8 cellular contexts compared by ENCODE assay signal in genomic region chr9:111632051-111632450, GRCh38. TPM values are rescaled to one million over a fixed set of nuclear protein-coding genes. Genes with fewer than 3 reads are reported as not detected.
DNase-seq lines count a peak whose midpoint lies in the region; ATAC-seq and TF ChIP-seq lines count a peak whose summit lies in the region.

No MANE protein-coding gene starts in this region.

- POLR2A ChIA-PET in RWPE1 (lab: Yijun Ruan, JAX; ENCODE audit: low non-redundant PET): interaction anchor here (1.4 kb wide), 1 partner anchor 33 kb away, joined by 8 read pairs; the partner anchor contains the start of gene PTGR1

- H3K27me3 ChIP-seq in H7 (ENCODE audit: control insufficient read depth, insufficient read depth, low read length): no peaks in the 10 kb centered on the region

- peak overlapping the region; percentile 82 for H3K27ac ChIP-seq in RWPE1

- CTCF ChIA-PET in RWPE1 (lab: Yijun Ruan, JAX): interaction anchor here (0.6 to 1.7 kb wide), 5 partner anchors 10 to 443 kb away, joined by 3 to 5 read pairs (median 4); no protein-coding TSS in a partner anchor

- ATAC-seq in GM21619 (IDR thresholded peaks at IDR 0.05; ENCODE audit: unreplicated experiment) (no peak), sciatic nerve (no peak)

- no peaks in the 10 kb centered on the region; the same call in 1 of the 2 replicates for H3K36me3 ChIP-seq in H7 (replicated peaks; ENCODE audit: control insufficient read depth, insufficient read depth, low read length)

- TF ChIP-seq CTCF in RWPE1 (conservative IDR thresholded peaks at IDR 0.05; ENCODE audit: low read depth) (no peak), fibroblast of mammary gland (conservative IDR thresholded peaks at IDR 0.05; ENCODE audit: control insufficient read depth, insufficient read depth, low read depth, low read length) (no peak)

- H3K4me3 ChIP-seq in H7 (ENCODE audit: insufficient read depth, low read depth, low read length) (peak overlapping the region; percentile 99), fibroblast of mammary gland (ENCODE audit: control insufficient read depth, low read depth, low read length) (peak overlapping the region; percentile 73), skeletal muscle cell (ENCODE audit: low read depth, low read length) (peak overlapping the region; percentile 97)

- no peak for DNase-seq in H7
- DNase-seq in RWPE1 (ENCODE audit: low spot score): peak; percentile 40
- DNase-seq in fibroblast of mammary gland (ENCODE audit: low read depth): peak; percentile 42
- DNase-seq in skeletal muscle cell (ENCODE audit: low read depth): no peak
- no peak for DNase-seq in sciatic nerve (ENCODE audit: low spot score)
- DNase-seq in HPDE6-E6E7 (ENCODE audit: extremely low spot score): no peak
- no peak for DNase-seq in activated gamma-delta T cell (lab: John Stamatoyannopoulos, UW)

- intact Hi-C loops in sciatic nerve (cut with DNase I): no loop called here

RNA-seq across cellular contexts. Expression of gene DNAJC25, which starts 0.9 kb away (rescaled TPM):
- 6.1 and 10.3 TPM in 2 replicates for total RNA-seq in H7 (2014; rRNA removed; shearing (Covaris generic))
- 6.7 TPM for total RNA-seq in sciatic nerve

RNA-seq across cellular contexts. Expression of gene GNG10, which starts 29.4 kb away (rescaled TPM):
- 27.7 and 30.1 TPM in 2 replicates for total RNA-seq in H7 (2014; rRNA removed; shearing (Covaris generic))
- total RNA-seq in sciatic nerve: 24.6 TPM

RNA-seq across cellular contexts. Expression of gene PTGR1, which starts 32.6 kb away (rescaled TPM):
- 91.2 and 199 TPM in 2 replicates for total RNA-seq in H7 (2014; rRNA removed; shearing (Covaris generic))
- total RNA-seq in sciatic nerve: 43.5 TPM

Comparison
In these comparisons a context has a peak if more than half of its experiments do, and no peak if none do; other contexts are left out.
1. DNase-seq: peak in RWPE1 (single experiment) and fibroblast of mammary gland (single experiment); none in H7 (single experiment), skeletal muscle cell (single experiment), sciatic nerve (single experiment), HPDE6-E6E7 (single experiment) and activated gamma-delta T cell (single experiment).
2. Peak in every context shown above with its lines, with median percentiles within 50 percentile points of each other: H3K4me3 ChIP-seq.